In genomic region chr13:23367907-23368306, GRCh38 we compare ENCODE assay signal across 9 cellular contexts.
"Had no signal": no experiment of that assay in that cellular context is flagged by ENCODE, and none has a peak within 500 bp of the region (broad histone marks: within the 10 kb centered on the region; RNA-seq: fewer than 3 reads in every experiment).

No MANE protein-coding gene starts in this region.

- ATAC-seq: GM23338, HCT116 had no signal

- DNase-seq: GM23248, GOT3, H7, H9, HCEC 1CT, HFFc6 had no signal

- H3K9me3 ChIP-seq: HAP-1 had no signal

- H3K4me3 ChIP-seq: GM23248, GM23338, HAP-1 had no signal

- H3K27ac ChIP-seq: GM23248 had no signal
